9 cellular contexts compared by ENCODE assay signal in genomic region chr6:131807321-131807643, GRCh38.
DNase-seq lines count a peak whose midpoint lies in the region; ATAC-seq and TF ChIP-seq lines count a peak whose summit lies in the region.
"Had no signal": no experiment of that assay in that cellular context is flagged by ENCODE, and none has a peak within 500 bp of the region (broad histone marks: within the 10 kb centered on the region; RNA-seq: fewer than 3 reads in every experiment).

No MANE protein-coding gene starts in this region.

- CTCF ChIA-PET in AG04449 (lab: Yijun Ruan, JAX), result interaction anchor here (1.4 kb wide), 1 partner anchor 103 kb away, joined by 3 read pairs; no protein-coding TSS in a partner anchor

- no peaks in the 10 kb centered on the region for H3K36me3 ChIP-seq in muscle layer of duodenum (ENCODE audit: control insufficient read depth in 1 of 2, insufficient read depth in 2 of 2, low read length in 2 of 2)

- H3K27ac ChIP-seq in caudate nucleus (ENCODE audit: low read depth, low read length) (peak overlapping the region; percentile 4), muscle layer of duodenum (ENCODE audit: low read length) (no peak overlapping the region)

- H3K9me3 ChIP-seq in muscle layer of duodenum (ENCODE audit: control insufficient read depth in 1 of 2, low read length in 2 of 2), result no peaks in the 10 kb centered on the region

- ATAC-seq in HG03139 (IDR thresholded peaks at IDR 0.05; ENCODE audit: unreplicated experiment) (peak; percentile 11), HG03280 (IDR thresholded peaks at IDR 0.05; ENCODE audit: unreplicated experiment) (no peak), HG03095 (IDR thresholded peaks at IDR 0.05; ENCODE audit: unreplicated experiment) (no peak)

- TF ChIP-seq CTCF in AG04449 (IDR thresholded peaks at IDR 0.05; ENCODE audit: insufficient read depth, low read length, missing control alignments), result no peak

- H3K4me3 ChIP-seq in AG04449 (ENCODE audit: low read depth, low read length) (peak overlapping the region; percentile 65), muscle layer of duodenum (ENCODE audit: low read depth in 1 of 2, low read length in 2 of 2) (peak overlapping the region; percentile 70 to 75)

- DNase-seq in AG04449 (ENCODE audit: low read depth, low spot score) (no peak), caudate nucleus (lab: John Stamatoyannopoulos, UW) (no peak), NCI-H748 treated with DMSO at 0.1 percent for 48 hours (lab: John Stamatoyannopoulos, UW) (no peak), HCEC 1CT (no peak)
- DNase-seq: NCI-H1436 treated with DMSO at 0.1 percent for 48 hours had no signal

- no peaks in the 10 kb centered on the region for H3K27me3 ChIP-seq in muscle layer of duodenum (ENCODE audit: low read depth, low read length)

- no peaks in the 10 kb centered on the region for H3K4me1 ChIP-seq in muscle layer of duodenum (ENCODE audit: control insufficient read depth in 1 of 2, insufficient read depth in 2 of 2, low read length in 2 of 2)

- POLR2A ChIA-PET in AG04449 (lab: Yijun Ruan, JAX), result no interaction called here
